ENCODE assay signal across 16 cellular contexts in the genomic region with DNA sequence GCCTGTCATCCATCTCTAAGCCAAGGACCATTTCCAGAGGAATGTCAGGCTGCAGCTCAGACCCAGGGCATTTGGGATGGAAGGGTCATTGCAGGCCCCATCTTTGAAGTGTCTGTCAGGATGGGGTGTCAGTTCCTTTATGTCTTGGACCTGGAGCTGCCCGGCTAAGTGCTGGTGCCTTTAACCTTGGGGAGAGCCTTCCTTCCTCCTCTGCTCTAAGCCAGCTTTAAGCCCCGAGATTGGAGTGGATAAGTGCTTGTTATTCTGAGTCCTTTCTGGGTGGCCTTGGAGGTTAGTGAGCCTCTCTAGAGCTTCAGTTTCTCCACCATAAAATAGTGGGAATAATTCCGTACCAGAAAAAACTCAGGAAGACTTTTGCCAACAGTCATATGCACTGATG. TPM values are rescaled to one million over a fixed set of nuclear protein-coding genes. Genes with fewer than 3 reads are reported as not detected.
DNase-seq lines count a peak whose midpoint lies in the region; ATAC-seq and TF ChIP-seq lines count a peak whose summit lies in the region.
"Had no signal": no experiment of that assay in that cellular context is flagged by ENCODE, and none has a peak within 500 bp of the region (broad histone marks: within the 10 kb centered on the region; RNA-seq: fewer than 3 reads in every experiment).

No MANE protein-coding gene starts in this region.

- H3K27ac Mint-ChIP-seq in HFFc6 = peak overlapping the region; percentile 93
- no peak overlapping the region for H3K27ac Mint-ChIP-seq in activated naive CD4-positive, alpha-beta T cell treated with anti-CD3 and anti-CD28 coated beads, Interleukin-2, amount 50 U/mL, for 72 hours
- H3K27ac Mint-ChIP-seq: activated CD8-positive, alpha-beta memory T cell treated with anti-CD3 and anti-CD28 coated beads, Interleukin-2, amount 10 ng/mL, durations not matched to agents 7 days and 5 days; activated naive CD8-positive, alpha-beta T cell; CD4-positive, alpha-beta T cell; naive thymus-derived CD4-positive, alpha-beta T cell had no signal

- H3K9me2 ChIP-seq in OCI-LY1 (ENCODE audit: low read depth, low read length) = no peaks in the 10 kb centered on the region

- TF ChIP-seq CTCF in HFFc6 (IDR thresholded peaks at IDR 0.05) (no peak), OCI-LY1 (IDR thresholded peaks at IDR 0.05; ENCODE audit: low read length) (no peak), fibroblast of lung (conservative IDR thresholded peaks at IDR 0.05 in 1 of 2, IDR thresholded peaks at IDR 0.05 in 1 of 2; ENCODE audit: low read depth in 1 of 2, low read length in 2 of 2) (no peak)

- H3K4me3 ChIP-seq in OCI-LY1 (ENCODE audit: low read depth, low read length, poor library complexity, severe bottlenecking) (no peak overlapping the region), fibroblast of lung (replicated peaks in 1 of 4; ENCODE audit: control extremely low read depth in 1 of 4, insufficient read depth in 1 of 4, low read depth in 3 of 4, low read length in 4 of 4) (no peak overlapping the region), rectal smooth muscle tissue (ENCODE audit: low read length) (no peak overlapping the region)
- H3K4me3 ChIP-seq: testis had no signal

- H3K9me3 Mint-ChIP-seq in HFFc6 = no peaks in the 10 kb centered on the region
- no peaks in the 10 kb centered on the region for H3K9me3 Mint-ChIP-seq in activated naive CD4-positive, alpha-beta T cell treated with anti-CD3 and anti-CD28 coated beads, Interleukin-2, amount 50 U/mL, for 72 hours
- H3K9me3 Mint-ChIP-seq: CD4-positive, alpha-beta T cell; naive thymus-derived CD4-positive, alpha-beta T cell had no signal

- H3F3A ChIP-seq in OCI-LY1 (ENCODE audit: insufficient read depth, low read length) = no peaks in the 10 kb centered on the region

- DNase-seq in HFFc6 (no peak), fibroblast of lung (ENCODE audit: low read depth in 2 of 2) (no peak), OCI-M1 (lab: John Stamatoyannopoulos, UW) (no peak)
- DNase-seq in activated CD4-positive, alpha-beta T cell treated with anti-CD3 and anti-CD28 coated beads, Interleukin-2, amount 50 U/mL, for 4 hours = no peak
- DNase-seq in activated naive CD4-positive, alpha-beta T cell treated with anti-CD3 and anti-CD28 coated beads, Interleukin-2, amount 50 U/mL, for 72 hours (ENCODE audit: low spot score in 2 of 2) = no peak
- DNase-seq in stimulated activated CD4-positive, alpha-beta T cell treated with anti-CD3 and anti-CD28 coated beads, Interleukin-2, amount 100 ng/mL, for 48 hours = no peak
- DNase-seq: activated CD4-positive, alpha-beta T cell treated with anti-CD3 and anti-CD28 coated beads for 48 hours; activated CD8-positive, alpha-beta memory T cell treated with anti-CD3 and anti-CD28 coated beads, Interleukin-2, amount 10 ng/mL, durations not matched to agents 7 days and 5 days; CD4-positive, alpha-beta T cell; naive thymus-derived CD4-positive, alpha-beta T cell had no signal

- H3K36me3 ChIP-seq in OCI-LY1 (ENCODE audit: insufficient read depth, low read length) (no peaks in the 10 kb centered on the region), fibroblast of lung (ENCODE audit: control insufficient read depth, insufficient read depth, low read length) (peaks cover 18% of the 10 kb centered on the region), rectal smooth muscle tissue (ENCODE audit: control insufficient read depth, insufficient read depth, low read length) (peaks cover 4% of the 10 kb centered on the region)

- peaks cover 53% of the 10 kb centered on the region for H3K36me3 Mint-ChIP-seq in HFFc6 (ENCODE audit: low read depth)
- H3K36me3 Mint-ChIP-seq in activated naive CD4-positive, alpha-beta T cell treated with anti-CD3 and anti-CD28 coated beads, Interleukin-2, amount 50 U/mL, for 72 hours = no peaks in the 10 kb centered on the region
- H3K36me3 Mint-ChIP-seq: activated CD8-positive, alpha-beta memory T cell treated with anti-CD3 and anti-CD28 coated beads, Interleukin-2, amount 10 ng/mL, durations not matched to agents 7 days and 5 days; activated naive CD8-positive, alpha-beta T cell; naive thymus-derived CD4-positive, alpha-beta T cell had no signal

- no peaks in the 10 kb centered on the region for H3K9me3 ChIP-seq in OCI-LY1 (ENCODE audit: low read length)
- H3K9me3 ChIP-seq in fibroblast of lung (ENCODE audit: control insufficient read depth, insufficient read depth, low read depth, low read length) = no peaks in the 10 kb centered on the region
- H3K9me3 ChIP-seq: testis had no signal

- no peak overlapping the region for H2AFZ ChIP-seq in OCI-LY1 (ENCODE audit: low read length)
- H2AFZ ChIP-seq in fibroblast of lung (ENCODE audit: low read length) = no peak overlapping the region

- H3K9ac ChIP-seq in OCI-LY1 (ENCODE audit: low read length) (no peak overlapping the region), fibroblast of lung (ENCODE audit: insufficient read depth, low read length) (no peak overlapping the region), rectal smooth muscle tissue (ENCODE audit: low read length) (no peak overlapping the region)

- H3K27ac ChIP-seq in OCI-LY1 (ENCODE audit: low read depth, low read length, poor library complexity, severe bottlenecking) = peak overlapping the region; percentile 28
- H3K27ac ChIP-seq in fibroblast of lung (ENCODE audit: insufficient read depth, low read length) = peak overlapping the region; percentile 6
- H3K27ac ChIP-seq in rectal smooth muscle tissue (ENCODE audit: low read depth, low read length) = peak overlapping the region; percentile 30

- H3K27me3 Mint-ChIP-seq in HFFc6 (ENCODE audit: insufficient read depth) = peaks cover 5% of the 10 kb centered on the region

- H4K20me1 ChIP-seq in OCI-LY1 (ENCODE audit: insufficient read depth, low read length) (no peaks in the 10 kb centered on the region), fibroblast of lung (ENCODE audit: control insufficient read depth, extremely low read depth, insufficient read depth, low read length) (no peaks in the 10 kb centered on the region)

- ATAC-seq in activated naive CD4-positive, alpha-beta T cell treated with anti-CD3 and anti-CD28 coated beads, Interleukin-2, amount 50 U/mL, for 72 hours = no peak
- ATAC-seq: activated CD8-positive, alpha-beta memory T cell treated with anti-CD3 and anti-CD28 coated beads, Interleukin-2, amount 10 ng/mL, durations not matched to agents 7 days and 5 days; HCT116; naive thymus-derived CD4-positive, alpha-beta T cell; Panc1 had no signal

- no peak overlapping the region for H3K4me3 Mint-ChIP-seq in HFFc6
- H3K4me3 Mint-ChIP-seq: activated CD8-positive, alpha-beta memory T cell treated with anti-CD3 and anti-CD28 coated beads, Interleukin-2, amount 10 ng/mL, durations not matched to agents 7 days and 5 days; activated naive CD8-positive, alpha-beta T cell; CD4-positive, alpha-beta T cell; naive thymus-derived CD4-positive, alpha-beta T cell had no signal

- H3K4me1 Mint-ChIP-seq in HFFc6 (ENCODE audit: low read depth) = peaks cover 67% of the 10 kb centered on the region

- H3K4me1 ChIP-seq in OCI-LY1 (ENCODE audit: insufficient read depth, low read length, severe bottlenecking) (peaks cover 35% of the 10 kb centered on the region), fibroblast of lung (ENCODE audit: control insufficient read depth, extremely low read depth, insufficient read depth, low read length) (peaks cover 13% of the 10 kb centered on the region), rectal smooth muscle tissue (ENCODE audit: control insufficient read depth, insufficient read depth, low read length) (peaks cover 15% of the 10 kb centered on the region)

- H3K4me2 ChIP-seq in OCI-LY1 (ENCODE audit: low read length) (peak overlapping the region; percentile 4; the same call in 1 of the 2 replicates), fibroblast of lung (ENCODE audit: extremely low read depth, insufficient read depth, low read length) (peak overlapping the region; percentile 78)

- no peaks in the 10 kb centered on the region for H3K79me2 ChIP-seq in OCI-LY1 (ENCODE audit: insufficient read depth, low read length)
- H3K79me2 ChIP-seq in fibroblast of lung (ENCODE audit: control insufficient read depth, insufficient read depth, low read length) = peaks cover 13% of the 10 kb centered on the region

- peaks cover 4% of the 10 kb centered on the region; the same call in 1 of the 2 replicates for H3K27me3 ChIP-seq in OCI-LY1 (ENCODE audit: insufficient read depth, low read length)
- H3K27me3 ChIP-seq in fibroblast of lung (ENCODE audit: control insufficient read depth, insufficient read depth, low read length) = no peaks in the 10 kb centered on the region
- H3K27me3 ChIP-seq in rectal smooth muscle tissue (ENCODE audit: control insufficient read depth, insufficient read depth, low read length) = no peaks in the 10 kb centered on the region
- H3K27me3 ChIP-seq: testis had no signal

RNA-seq across cellular contexts. Expression of gene WNT5B, which starts 15.1 kb away (rescaled TPM):
- total RNA-seq in HFFc6 (2021; fragmentation: NEBNext Ultra II Directional; extraction: Animal tissue kit (Norgen Biotek cat#: 25700)) = 100 to 1,000 TPM; 191 to 289 (median 200) TPM
- total RNA-seq in fibroblast of lung = 40.3 and 105 TPM in 2 replicates
- polyA plus RNA-seq in fibroblast of lung = 46.9 and 86.1 TPM in 2 replicates
- 61.7 and 116 TPM in 2 replicates for polyA plus RNA-seq in fibroblast of lung (2012)
- polyA minus RNA-seq in fibroblast of lung (ENCODE audit: low replicate concordance) = 62.7 and 175 TPM in 2 replicates
- total RNA-seq in activated naive CD4-positive, alpha-beta T cell treated with anti-CD3 and anti-CD28 coated beads, Interleukin-2, amount 50 U/mL, for 72 hours = under 1 TPM in 1 of 2 donors, not detected in 1; 0.18 TPM
- total RNA-seq: CD4-positive, alpha-beta T cell had no signal
- polyA plus RNA-seq: naive thymus-derived CD4-positive, alpha-beta T cell had no signal

RNA-seq across cellular contexts. Expression of gene ADIPOR2, which starts 46.8 kb away (rescaled TPM):
- total RNA-seq in HFFc6 (2021; fragmentation: NEBNext Ultra II Directional; extraction: Animal tissue kit (Norgen Biotek cat#: 25700)) = 10 to 100 TPM; 38.9 to 50.1 (median 44.9) TPM
- total RNA-seq in fibroblast of lung = 29.8 and 46.1 TPM in 2 replicates
- 33.5 and 43.1 TPM in 2 replicates for polyA plus RNA-seq in fibroblast of lung
- polyA plus RNA-seq in fibroblast of lung (2012) = 36.1 and 43.0 TPM in 2 replicates
- 35.0 and 51.8 TPM in 2 replicates for polyA minus RNA-seq in fibroblast of lung (ENCODE audit: low replicate concordance)
- 10 to 100 TPM; 35.3 to 45.5 TPM for total RNA-seq in activated naive CD4-positive, alpha-beta T cell treated with anti-CD3 and anti-CD28 coated beads, Interleukin-2, amount 50 U/mL, for 72 hours

RNA-seq across cellular contexts. Expression of gene FBXL14, which starts 49.7 kb away (rescaled TPM):
- total RNA-seq in HFFc6 (2021; fragmentation: NEBNext Ultra II Directional; extraction: Animal tissue kit (Norgen Biotek cat#: 25700)) = 1 to 10 TPM; 5.2 to 6.5 (median 5.4) TPM
- 6.4 TPM in 2 replicates for total RNA-seq in fibroblast of lung
- polyA plus RNA-seq in fibroblast of lung = 2.6 and 3.7 TPM in 2 replicates
- 3.0 and 4.7 TPM in 2 replicates for polyA plus RNA-seq in fibroblast of lung (2012)
- 5.9 and 6.7 TPM in 2 replicates for polyA minus RNA-seq in fibroblast of lung (ENCODE audit: low replicate concordance)
- 10 to 100 TPM; 21.7 to 25.3 TPM for total RNA-seq in activated naive CD4-positive, alpha-beta T cell treated with anti-CD3 and anti-CD28 coated beads, Interleukin-2, amount 50 U/mL, for 72 hours

Comparison
In these comparisons a context has a peak if more than half of its experiments do, and no peak if none do; other contexts are left out.
1. RNA of gene WNT5B, which starts 15.1 kb away (total RNA-seq): 191 to 289 TPM in HFFc6 and 40.3 to 105 TPM in fibroblast of lung; 0.18 TPM in activated naive CD4-positive, alpha-beta T cell treated with anti-CD3 and anti-CD28 coated beads, Interleukin-2, amount 50 U/mL, for 72 hours; every median in the first group is over 10 times any median in the second.
2. Peak in every context shown above with its lines, with median percentiles within 50 percentile points of each other: H3K27ac ChIP-seq.